ENCODE assay signal across 9 cellular contexts in genomic region chr19:6577410-6578125, GRCh38. TPM values are rescaled to one million over a fixed set of nuclear protein-coding genes. Genes with fewer than 3 reads are reported as not detected.
DNase-seq lines count a peak whose midpoint lies in the region; ATAC-seq and TF ChIP-seq lines count a peak whose summit lies in the region.
"Had no signal": no experiment of that assay in that cellular context is flagged by ENCODE, and none has a peak within 500 bp of the region (broad histone marks: within the 10 kb centered on the region; RNA-seq: fewer than 3 reads in every experiment).

No MANE protein-coding gene starts in this region.

- peaks cover 0 to 28% (median 0%) of the 10 kb centered on the region in 12 donors for H3K4me1 ChIP-seq in heart left ventricle
- no peaks in the 10 kb centered on the region for H3K4me1 ChIP-seq in right atrium auricular region
- H3K4me1 ChIP-seq in prostate gland (replicated peaks) = no peaks in the 10 kb centered on the region
- peaks cover 19% of the 10 kb centered on the region for H3K4me1 ChIP-seq in suprapubic skin

- TF ChIP-seq POLR2A in heart left ventricle (IDR thresholded peaks at IDR 0.05) (no peak), prostate gland (IDR thresholded peaks at IDR 0.05) (no peak), suprapubic skin (IDR thresholded peaks at IDR 0.05) (no peak)

- DNase-seq in heart left ventricle (no peak), right atrium auricular region (ENCODE audit: low spot score) (no peak), NCI-H526 treated with DMSO at 0.1 percent for 48 hours (lab: John Stamatoyannopoulos, UW) (peak; percentile 41), glomerular visceral epithelial cell (ENCODE audit: extremely low spot score) (peak; percentile 59), prostate gland (ENCODE audit: low spot score) (no peak), posterior cingulate gyrus (no peak), suprapubic skin (ENCODE audit: low spot score in 2 of 2) (no peak)

- H3K27ac ChIP-seq in heart left ventricle (peak overlapping the region in 1 of 12 donors; percentile 63), right atrium auricular region (no peak overlapping the region), prostate gland (no peak overlapping the region), suprapubic skin (no peak overlapping the region)

- H3K9me3 ChIP-seq in heart left ventricle = peaks cover 0 to 4% (median 0%) of the 10 kb centered on the region in 12 donors
- H3K9me3 ChIP-seq in right atrium auricular region = no peaks in the 10 kb centered on the region
- H3K9me3 ChIP-seq in prostate gland = no peaks in the 10 kb centered on the region
- no peaks in the 10 kb centered on the region for H3K9me3 ChIP-seq in suprapubic skin

- intact Hi-C loops in heart left ventricle (cut with DNase I) (no loop called here), prostate gland (cut with DNase I) (no loop called here), posterior cingulate gyrus (cut with DNase I) (no loop called here)

- H3K36me3 ChIP-seq in heart left ventricle (no peaks in the 10 kb centered on the region), right atrium auricular region (no peaks in the 10 kb centered on the region), prostate gland (no peaks in the 10 kb centered on the region), suprapubic skin (no peaks in the 10 kb centered on the region)

- ATAC-seq in heart left ventricle (peak in 3 of 4 donors; percentile 24 to 74 (median 54)), HG02852 (IDR thresholded peaks at IDR 0.05; ENCODE audit: unreplicated experiment) (peak; percentile 80)

- TF ChIP-seq EP300 in suprapubic skin (IDR thresholded peaks at IDR 0.05) = no peak

- H3K27me3 ChIP-seq in heart left ventricle (peaks cover 0 to 8% (median 0%) of the 10 kb centered on the region in 9 donors), right atrium auricular region (no peaks in the 10 kb centered on the region), prostate gland (replicated peaks; ENCODE audit: insufficient read depth) (no peaks in the 10 kb centered on the region), suprapubic skin (no peaks in the 10 kb centered on the region)

- TF ChIP-seq CTCF in heart left ventricle (IDR thresholded peaks at IDR 0.05) (no peak), right atrium auricular region (IDR thresholded peaks at IDR 0.05) (no peak), prostate gland (IDR thresholded peaks at IDR 0.05) (no peak), suprapubic skin (IDR thresholded peaks at IDR 0.05) (no peak)

- WGBS in heart left ventricle, 4 donors = 67 to 81% (median 75%) methylated on average over 5 of the region's 5 CpGs
- WGBS in prostate gland = 43% methylated on average over 5 of the region's 5 CpGs
- 52% methylated on average over 5 of the region's 5 CpGs for WGBS in suprapubic skin

- no peak overlapping the region for H3K4me3 ChIP-seq in heart left ventricle
- H3K4me3 ChIP-seq in right atrium auricular region = no peak overlapping the region
- no peak overlapping the region for H3K4me3 ChIP-seq in prostate gland
- H3K4me3 ChIP-seq in suprapubic skin = no peak overlapping the region

RNA-seq across cellular contexts. Expression of gene CD70, which starts 13.4 kb away (rescaled TPM):
- total RNA-seq in heart left ventricle (under 1 TPM in 3 of 9 donors, not detected in 6; 0.23 to 0.68 (median 0.37) TPM), right atrium auricular region (not detected), prostate gland (not detected), suprapubic skin (under 1 TPM in 1 of 4 donors, not detected in 3; 0.97 TPM)
- polyA plus RNA-seq in heart left ventricle = not detected
- total RNA-seq: naive thymus-derived CD8-positive, alpha-beta T cell had no signal

RNA-seq across cellular contexts. Expression of gene TNFSF9, which starts 46.7 kb away (rescaled TPM):
- total RNA-seq in heart left ventricle = under 1 TPM in 4 of 9 donors, not detected in 5; 0.21 to 0.77 (median 0.49) TPM
- polyA plus RNA-seq in heart left ventricle = under 1 TPM; 0.08 to 0.11 TPM
- under 1 TPM in 1 of 2 donors, not detected in 1; 0.43 TPM for total RNA-seq in right atrium auricular region
- total RNA-seq in prostate gland = 1 to 10 TPM in 1 of 2 donors, not detected in 1; 4.5 TPM
- total RNA-seq in suprapubic skin = 1 to 10 TPM; 1.0 to 2.9 (median 1.7) TPM

Comparison
In these comparisons a context has a peak if more than half of its experiments do, and no peak if none do; other contexts are left out.
1. DNase-seq: peak in NCI-H526 treated with DMSO at 0.1 percent for 48 hours (single experiment) and glomerular visceral epithelial cell (single experiment); none in heart left ventricle (0 of 5), right atrium auricular region (single experiment), prostate gland (single experiment), posterior cingulate gyrus (0 of 10) and suprapubic skin (0 of 2).